In the genomic region with DNA sequence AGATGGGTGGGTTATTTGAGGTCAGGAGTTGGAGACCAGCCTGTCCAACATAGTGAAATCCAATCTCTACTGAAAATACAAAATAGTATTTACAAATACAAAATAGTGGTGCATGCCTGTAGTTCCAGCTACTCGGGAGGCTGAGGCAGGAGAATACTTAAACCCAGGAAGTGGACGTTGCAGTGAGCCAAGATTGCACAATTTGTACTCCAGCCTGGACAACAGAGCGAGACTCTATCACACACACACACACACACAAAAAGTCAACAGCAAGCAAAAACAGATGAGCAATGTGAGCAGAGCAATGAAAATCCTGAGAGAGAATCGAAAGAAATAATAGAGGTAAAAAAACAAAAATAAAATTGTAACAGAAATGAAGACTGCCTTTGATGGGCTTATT, we compare ENCODE assay signal across 28 cellular contexts.
"Had no signal": no experiment of that assay in that cellular context is flagged by ENCODE, and none has a peak within 500 bp of the region (broad histone marks: within the 10 kb centered on the region; RNA-seq: fewer than 3 reads in every experiment).

No MANE protein-coding gene starts in this region.

- H2AFZ ChIP-seq: hepatocyte had no signal

- H3K4me1 ChIP-seq: gastrocnemius medialis, left lung, prostate gland, right atrium auricular region, spleen had no signal

- H3K9me3 ChIP-seq: esophagus squamous epithelium, gastrocnemius medialis, left lung, mucosa of descending colon, prostate gland, right atrium auricular region, sigmoid colon, spleen, thoracic aorta had no signal

- H3K9me3 Mint-ChIP-seq: nephron; stimulated activated naive B cell treated with anti-CD40 and anti-IgM and Interleukin-4, amounts not matched to agents 10 μg/mL and 1 μg/mL and 100 μg/mL, for 72 hours; type B pancreatic cell had no signal

- H3K4me3 Mint-ChIP-seq: effector memory CD8-positive, alpha-beta T cell; mesothelial cell of epicardium; naive thymus-derived CD4-positive, alpha-beta T cell; nephron; stimulated activated naive B cell treated with anti-CD40 and anti-IgM and Interleukin-4, amounts not matched to agents 10 μg/mL and 1 μg/mL and 100 μg/mL, for 72 hours; stimulated activated naive CD8-positive, alpha-beta T cell treated with anti-CD3 and anti-CD28 coated beads, Interleukin-15, Interleukin-2, amounts not matched to agents 100 ng/mL and 50 ng/mL, for 24 hours; type B pancreatic cell had no signal

- H3K4me3 ChIP-seq: coronary artery, esophagus squamous epithelium, gastrocnemius medialis, hepatocyte, left lung, mucosa of descending colon, prostate gland, right atrium auricular region, sigmoid colon, skin epidermis, spleen, thoracic aorta had no signal

- H3K27me3 ChIP-seq: esophagus squamous epithelium, gastrocnemius medialis, hepatocyte, left lung, right atrium auricular region, sigmoid colon, spleen had no signal

- H3K36me3 ChIP-seq: esophagus squamous epithelium, gastrocnemius medialis, left lung, prostate gland, right atrium auricular region, sigmoid colon, spleen, thoracic aorta had no signal

- H3K79me2 ChIP-seq: hepatocyte had no signal

- H3K27me3 Mint-ChIP-seq: effector memory CD8-positive, alpha-beta T cell; naive thymus-derived CD4-positive, alpha-beta T cell; stimulated activated naive B cell treated with anti-CD40 and anti-IgM and Interleukin-4, amounts not matched to agents 10 μg/mL and 1 μg/mL and 100 μg/mL, for 72 hours; stimulated activated naive CD8-positive, alpha-beta T cell treated with anti-CD3 and anti-CD28 coated beads, Interleukin-15, Interleukin-2, amounts not matched to agents 100 ng/mL and 50 ng/mL, for 24 hours; type B pancreatic cell had no signal

- H3K27ac ChIP-seq: coronary artery, esophagus squamous epithelium, gastrocnemius medialis, hepatocyte, left lung, prostate gland, right atrium auricular region, skin epidermis, spleen, thoracic aorta had no signal

- DNase-seq: caudate nucleus; cerebellar nuclear complex; dermis blood vessel endothelial cell; effector memory CD8-positive, alpha-beta T cell; erythroblast; esophagus squamous epithelium; gastrocnemius medialis; head of caudate nucleus; left cardiac atrium; left lung; mesenchymal stem cell; mucosa of descending colon; naive thymus-derived CD4-positive, alpha-beta T cell; nucleus accumbens; sigmoid colon; spleen; stimulated activated CD4-positive, alpha-beta T cell treated with anti-CD3 and anti-CD28 coated beads, Interleukin-4, amount 100 ng/mL, for 4 hours; stimulated activated naive B cell treated with anti-CD40 and anti-IgM and Interleukin-4, amounts not matched to agents 10 μg/mL and 1 μg/mL and 100 μg/mL, for 72 hours had no signal

- H3K36me3 Mint-ChIP-seq: naive thymus-derived CD4-positive, alpha-beta T cell; stimulated activated naive B cell treated with anti-CD40 and anti-IgM and Interleukin-4, amounts not matched to agents 10 μg/mL and 1 μg/mL and 100 μg/mL, for 72 hours; type B pancreatic cell had no signal

- H3K27ac Mint-ChIP-seq: effector memory CD8-positive, alpha-beta T cell; mesothelial cell of epicardium; naive thymus-derived CD4-positive, alpha-beta T cell; nephron; stimulated activated naive B cell treated with anti-CD40 and anti-IgM and Interleukin-4, amounts not matched to agents 10 μg/mL and 1 μg/mL and 100 μg/mL, for 72 hours; stimulated activated naive CD8-positive, alpha-beta T cell treated with anti-CD3 and anti-CD28 coated beads, Interleukin-15, Interleukin-2, amounts not matched to agents 100 ng/mL and 50 ng/mL, for 24 hours; type B pancreatic cell had no signal

- H3K4me1 Mint-ChIP-seq: naive thymus-derived CD4-positive, alpha-beta T cell; stimulated activated naive B cell treated with anti-CD40 and anti-IgM and Interleukin-4, amounts not matched to agents 10 μg/mL and 1 μg/mL and 100 μg/mL, for 72 hours had no signal

- H3K4me2 ChIP-seq: hepatocyte had no signal
